Comparison of ENCODE assay signal across 8 cellular contexts in genomic region chr22:29030016-29030617, GRCh38. TPM values are rescaled to one million over a fixed set of nuclear protein-coding genes. Genes with fewer than 3 reads are reported as not detected.
DNase-seq lines count a peak whose midpoint lies in the region; ATAC-seq and TF ChIP-seq lines count a peak whose summit lies in the region.

No MANE protein-coding gene starts in this region.

- CTCF ChIA-PET in activated naive CD4-positive, alpha-beta T cell treated with anti-CD3 and anti-CD28 coated beads for 36 hours (lab: Charles Lee), result no interaction called here
- CTCF ChIA-PET in MCF 10A (lab: Yijun Ruan, JAX), result interaction anchor here (1.8 to 3.4 kb wide), 2 partner anchors 10 to 174 kb away, joined by 7 to 21 read pairs; no protein-coding TSS in a partner anchor

- no peak for TF ChIP-seq EP300 in transverse colon (IDR thresholded peaks at IDR 0.05; ENCODE audit: low read depth)

- H3K27ac Mint-ChIP-seq in activated naive CD4-positive, alpha-beta T cell treated with anti-CD3 and anti-CD28 coated beads for 36 hours, result no peak overlapping the region
- H3K27ac Mint-ChIP-seq in MCF 10A (ENCODE audit: low read depth, unreplicated experiment), result peak overlapping the region; percentile 31

- in situ Hi-C loops in transverse colon (cut with MboI; ENCODE audit: low pct_ligation_motif_present in 1 of 4, low pct_unique_long_range_greater_than_20kb in 1 of 4, low sequenced_read_pairs in 3 of 4), result loop anchor here in 3 of 4 donors (25.0 kb wide), 3 partner anchors 418 to 968 kb away; no protein-coding TSS in a partner anchor

- peak; percentile 30 for DNase-seq in activated naive CD4-positive, alpha-beta T cell treated with anti-CD3 and anti-CD28 coated beads for 36 hours
- no peak for DNase-seq in activated naive CD4-positive, alpha-beta T cell (lab: John Stamatoyannopoulos, UW)
- DNase-seq in MCF 10A (ENCODE audit: unreplicated experiment), result peak; percentile 40
- no peak for DNase-seq in lower lobe of right lung
- no peak for DNase-seq in transverse colon
- no peak for DNase-seq in GM20000 (ENCODE audit: low spot score)
- no peak for DNase-seq in amniotic stem cell (lab: John Stamatoyannopoulos, UW)
- no peak for DNase-seq in central memory CD4-positive, alpha-beta T cell

- peak overlapping the region; percentile 53 for H3K4me3 ChIP-seq in lower lobe of right lung
- H3K4me3 ChIP-seq in transverse colon, result peak overlapping the region; percentile 26 to 50 (median 44)

- intact Hi-C loops in activated naive CD4-positive, alpha-beta T cell treated with anti-CD3 and anti-CD28 coated beads for 36 hours (cut with micrococcal nuclease), result no loop called here
- intact Hi-C loops in MCF 10A (cut with micrococcal nuclease), result loop anchor here (5.0 kb wide), 1 partner anchor 133 kb away; no protein-coding TSS in a partner anchor
- intact Hi-C loops in lower lobe of right lung (cut with DNase I), result no loop called here
- intact Hi-C loops in transverse colon (cut with DNase I; ENCODE audit: low total_unique reads), result loop anchor here (5.0 kb wide), 1 partner anchor 73 kb away; no protein-coding TSS in a partner anchor

- peak overlapping the region; percentile 38 for H3K4me3 Mint-ChIP-seq in activated naive CD4-positive, alpha-beta T cell treated with anti-CD3 and anti-CD28 coated beads for 36 hours
- H3K4me3 Mint-ChIP-seq in MCF 10A (ENCODE audit: unreplicated experiment), result peak overlapping the region; percentile 83

- peaks cover 2% of the 10 kb centered on the region for H3K36me3 Mint-ChIP-seq in activated naive CD4-positive, alpha-beta T cell treated with anti-CD3 and anti-CD28 coated beads for 36 hours (ENCODE audit: low read depth)
- H3K36me3 Mint-ChIP-seq in MCF 10A (ENCODE audit: insufficient read depth, unreplicated experiment), result no peaks in the 10 kb centered on the region

- peaks cover 39% of the 10 kb centered on the region for H3K27me3 Mint-ChIP-seq in activated naive CD4-positive, alpha-beta T cell treated with anti-CD3 and anti-CD28 coated beads for 36 hours (ENCODE audit: low read depth)
- no peaks in the 10 kb centered on the region for H3K27me3 Mint-ChIP-seq in MCF 10A (ENCODE audit: insufficient read depth, unreplicated experiment)

- no peak for TF ChIP-seq POLR2A in transverse colon (IDR thresholded peaks at IDR 0.05)

- TF ChIP-seq CTCF in MCF 10A (IDR thresholded peaks at IDR 0.05; ENCODE audit: unreplicated experiment) (no peak), lower lobe of right lung (IDR thresholded peaks at IDR 0.05) (no peak), transverse colon (IDR thresholded peaks at IDR 0.05) (no peak), GM20000 (IDR thresholded peaks at IDR 0.05; ENCODE audit: extremely low read depth, missing control alignments) (no peak)

- H3K36me3 ChIP-seq in lower lobe of right lung, result no peaks in the 10 kb centered on the region
- no peaks in the 10 kb centered on the region for H3K36me3 ChIP-seq in transverse colon

- H3K9me3 ChIP-seq in lower lobe of right lung (no peaks in the 10 kb centered on the region), transverse colon (no peaks in the 10 kb centered on the region)

- no peaks in the 10 kb centered on the region for H3K27me3 ChIP-seq in lower lobe of right lung (ENCODE audit: low read depth)
- H3K27me3 ChIP-seq in transverse colon, result no peaks in the 10 kb centered on the region

- peak overlapping the region; percentile 78 for H3K27ac ChIP-seq in lower lobe of right lung
- H3K27ac ChIP-seq in transverse colon, result peak overlapping the region; percentile 78 to 85 (median 83)

- H3K4me1 ChIP-seq in lower lobe of right lung (peaks cover 53% of the 10 kb centered on the region), transverse colon (peaks cover 13 to 46% (median 26%) of the 10 kb centered on the region in 4 donors)

- no peaks in the 10 kb centered on the region for H3K9me3 Mint-ChIP-seq in activated naive CD4-positive, alpha-beta T cell treated with anti-CD3 and anti-CD28 coated beads for 36 hours
- H3K9me3 Mint-ChIP-seq in MCF 10A (ENCODE audit: unreplicated experiment), result no peaks in the 10 kb centered on the region

- peaks cover 17% of the 10 kb centered on the region for H3K4me1 Mint-ChIP-seq in activated naive CD4-positive, alpha-beta T cell treated with anti-CD3 and anti-CD28 coated beads for 36 hours (ENCODE audit: low read depth)
- H3K4me1 Mint-ChIP-seq in MCF 10A (ENCODE audit: insufficient read depth, unreplicated experiment), result peaks cover 22% of the 10 kb centered on the region

- no TSS peak for BruUV-seq in MCF 10A (replicated peaks; lab: Mats Ljungman, UMichigan)

- POLR2A ChIA-PET in MCF 10A (lab: Yijun Ruan, JAX), result interaction anchor here (0.6 to 2.4 kb wide), 6 partner anchors 53 to 323 kb away, joined by 3 to 8 read pairs (median 6); no protein-coding TSS in a partner anchor

- 27 to 41% methylated on average over 5 to 20 of the region's 20 CpGs for WGBS in transverse colon (ENCODE audit: low coverage in 1 of 2), 2 donors

- ATAC-seq in lower lobe of right lung, result no peak

RNA-seq across cellular contexts. Expression of gene C22orf31, which starts 31.5 kb away (rescaled TPM):
- not detected for total RNA-seq in activated naive CD4-positive, alpha-beta T cell treated with anti-CD3 and anti-CD28 coated beads for 36 hours
- not detected in 2 replicates for total RNA-seq in MCF 10A (2022)
- total RNA-seq in lower lobe of right lung, result not detected
- not detected for total RNA-seq in transverse colon

RNA-seq across cellular contexts. Expression of gene KREMEN1, which starts 42.7 kb away (rescaled TPM):
- total RNA-seq in activated naive CD4-positive, alpha-beta T cell treated with anti-CD3 and anti-CD28 coated beads for 36 hours, result under 1 TPM; 0.17 to 0.35 TPM
- 3.6 and 4.2 TPM in 2 replicates for total RNA-seq in MCF 10A (2022)
- 23.5 TPM for total RNA-seq in lower lobe of right lung
- total RNA-seq in transverse colon, result 10 to 100 TPM in 3 of 4 donors, 1 to 10 TPM in 1; 5.2 to 39.2 (median 20.1) TPM

Comparison
In these comparisons a context has a peak if more than half of its experiments do, and no peak if none do; other contexts are left out.
1. DNase-seq: peak in activated naive CD4-positive, alpha-beta T cell treated with anti-CD3 and anti-CD28 coated beads for 36 hours (single experiment) and MCF 10A (single experiment); none in activated naive CD4-positive, alpha-beta T cell (0 of 4), lower lobe of right lung (single experiment), transverse colon (single experiment), GM20000 (single experiment), amniotic stem cell (single experiment) and central memory CD4-positive, alpha-beta T cell (single experiment).
2. intact Hi-C loops: an anchor here in MCF 10A (5.0 kb wide) and transverse colon (5.0 kb wide); none called in activated naive CD4-positive, alpha-beta T cell treated with anti-CD3 and anti-CD28 coated beads for 36 hours and lower lobe of right lung.